ENCODE assay signal across 13 cellular contexts in genomic region chr15:78046796-78047341, GRCh38. TPM values are rescaled to one million over a fixed set of nuclear protein-coding genes. Genes with fewer than 3 reads are reported as not detected.
DNase-seq lines count a peak whose midpoint lies in the region; ATAC-seq and TF ChIP-seq lines count a peak whose summit lies in the region.
"Had no signal": no experiment of that assay in that cellular context is flagged by ENCODE, and none has a peak within 500 bp of the region (broad histone marks: within the 10 kb centered on the region; RNA-seq: fewer than 3 reads in every experiment).

No MANE protein-coding gene starts in this region.

- no peak overlapping the region for H3K14ac ChIP-seq in H9 (ENCODE audit: insufficient read depth, low read length)

- peak overlapping the region; percentile 91 for H3K27ac Mint-ChIP-seq in activated T-cell treated with anti-CD3 and anti-CD28 coated beads, Interleukin-2, amount 50 U/mL, for 72 hours
- H3K27ac Mint-ChIP-seq in activated T-helper 1 cell treated with anti-CD3 and anti-CD28 coated beads, Interleukin-12 subunit alpha, Interleukin-12 subunit beta, Interleukin-2, Interleukin-4 antibody, amounts not matched to agents 30 ng/mL and 10 ng/mL and 1 ng/mL, durations not matched to agents 14 hours and 24 hours and 36 hours = peak overlapping the region; percentile 97
- 0 out of 7 replicates have a peak overlapping the region, but pooled peaks of 1 of the 3 experiments have one; percentile 30 for H3K27ac Mint-ChIP-seq in H9

- no peak overlapping the region for H3K18ac ChIP-seq in H9 (ENCODE audit: insufficient read length, low read depth, low read length)

- no peak overlapping the region for H2AK5ac ChIP-seq in H9 (ENCODE audit: insufficient read length, low read length)

- no peaks in the 10 kb centered on the region for H3K9me3 Mint-ChIP-seq in activated T-cell treated with anti-CD3 and anti-CD28 coated beads, Interleukin-2, amount 50 U/mL, for 72 hours
- H3K9me3 Mint-ChIP-seq in activated T-helper 1 cell treated with anti-CD3 and anti-CD28 coated beads, Interleukin-12 subunit alpha, Interleukin-12 subunit beta, Interleukin-2, Interleukin-4 antibody, amounts not matched to agents 30 ng/mL and 10 ng/mL and 1 ng/mL, durations not matched to agents 14 hours and 24 hours and 36 hours = no peaks in the 10 kb centered on the region
- no peaks in the 10 kb centered on the region for H3K9me3 Mint-ChIP-seq in H9

- no peaks in the 10 kb centered on the region for H3K79me1 ChIP-seq in H9 (ENCODE audit: insufficient read depth, low read depth, low read length, poor library complexity, severe bottlenecking)

- peaks cover 18% of the 10 kb centered on the region for H3K36me3 ChIP-seq in thymus (ENCODE audit: control insufficient read depth, insufficient read depth)

- H4K5ac ChIP-seq in H9 (ENCODE audit: insufficient read length, low read depth, low read length) = no peak overlapping the region

- H3K4me3 Mint-ChIP-seq in activated T-cell treated with anti-CD3 and anti-CD28 coated beads, Interleukin-2, amount 50 U/mL, for 72 hours = peak overlapping the region; percentile 47 to 63
- H3K4me3 Mint-ChIP-seq in activated T-helper 1 cell treated with anti-CD3 and anti-CD28 coated beads, Interleukin-12 subunit alpha, Interleukin-12 subunit beta, Interleukin-2, Interleukin-4 antibody, amounts not matched to agents 30 ng/mL and 10 ng/mL and 1 ng/mL, durations not matched to agents 14 hours and 24 hours and 36 hours = peak overlapping the region; percentile 60
- H3K4me3 Mint-ChIP-seq in H9 = no peak overlapping the region

- no peak overlapping the region for H3T11ph ChIP-seq in H9 (ENCODE audit: low read length)

- H4K20me1 ChIP-seq in H9 (ENCODE audit: control insufficient read depth, insufficient read depth, insufficient read length) = no peaks in the 10 kb centered on the region

- H3K79me2 ChIP-seq in H9 (ENCODE audit: insufficient read depth, low read length) = no peaks in the 10 kb centered on the region

- H3K4me1 Mint-ChIP-seq in activated T-cell treated with anti-CD3 and anti-CD28 coated beads, Interleukin-2, amount 50 U/mL, for 72 hours (ENCODE audit: low read depth) = peaks cover 97% of the 10 kb centered on the region
- peaks cover 96% of the 10 kb centered on the region for H3K4me1 Mint-ChIP-seq in activated T-helper 1 cell treated with anti-CD3 and anti-CD28 coated beads, Interleukin-12 subunit alpha, Interleukin-12 subunit beta, Interleukin-2, Interleukin-4 antibody, amounts not matched to agents 30 ng/mL and 10 ng/mL and 1 ng/mL, durations not matched to agents 14 hours and 24 hours and 36 hours (ENCODE audit: low read depth)
- peaks cover 13 to 14% of the 10 kb centered on the region in 2 experiments for H3K4me1 Mint-ChIP-seq in H9

- no peak overlapping the region for H3K4me3 ChIP-seq in thymus (ENCODE audit: low read length)
- H3K4me3 ChIP-seq: HAP-1, K562 had no signal

- H3K27ac ChIP-seq in layer of hippocampus (ENCODE audit: low read depth, low read length) = peak overlapping the region; percentile 49
- H3K27ac ChIP-seq in thymus (ENCODE audit: low read depth) = peak overlapping the region; percentile 81
- H3K27ac ChIP-seq in H9 (ENCODE audit: insufficient read length, low read depth, low read length) = no peak overlapping the region

- peaks cover 4 to 14% of the 10 kb centered on the region in 2 donors for H3K36me3 Mint-ChIP-seq in activated T-cell treated with anti-CD3 and anti-CD28 coated beads, Interleukin-2, amount 50 U/mL, for 72 hours (ENCODE audit: insufficient read depth in 2 of 2)
- peaks cover 35% of the 10 kb centered on the region for H3K36me3 Mint-ChIP-seq in activated T-helper 1 cell treated with anti-CD3 and anti-CD28 coated beads, Interleukin-12 subunit alpha, Interleukin-12 subunit beta, Interleukin-2, Interleukin-4 antibody, amounts not matched to agents 30 ng/mL and 10 ng/mL and 1 ng/mL, durations not matched to agents 14 hours and 24 hours and 36 hours (ENCODE audit: low read depth)
- peaks cover 0 to 11% (median 7%) of the 10 kb centered on the region in 3 experiments; a peak in 3 of 7 replicates for H3K36me3 Mint-ChIP-seq in H9 (ENCODE audit: insufficient read depth in 1 of 3, low read depth in 3 of 3)

- ATAC-seq in activated T-cell treated with anti-CD3 and anti-CD28 coated beads, Interleukin-2, amount 50 U/mL, for 72 hours (replicated peaks in 1 of 2) = peak; percentile 58 to 64
- ATAC-seq in HG02981 (IDR thresholded peaks at IDR 0.05; ENCODE audit: unreplicated experiment) = no peak
- ATAC-seq: K562 had no signal

- H3K4ac ChIP-seq in H9 (ENCODE audit: low read depth, low read length) = no peak overlapping the region

- no peak for TF ChIP-seq CTCF in H9 (conservative IDR thresholded peaks at IDR 0.05)

- H3K9me3 ChIP-seq in thymus (ENCODE audit: control insufficient read depth) (no peaks in the 10 kb centered on the region), H9 (ENCODE audit: control insufficient read depth, low read depth, low read length) (no peaks in the 10 kb centered on the region)
- H3K9me3 ChIP-seq: HAP-1 had no signal

- no peaks in the 10 kb centered on the region for H3K27me3 ChIP-seq in layer of hippocampus (ENCODE audit: control insufficient read depth, insufficient read depth, low read length)
- H3K27me3 ChIP-seq in thymus (ENCODE audit: control insufficient read depth, insufficient read depth) = no peaks in the 10 kb centered on the region
- no peaks in the 10 kb centered on the region for H3K27me3 ChIP-seq in H9 (ENCODE audit: insufficient read depth, low read length)

- 68% methylated on average over 5 of the region's 5 CpGs for WGBS in thymus
- WGBS in H9 (ENCODE audit: extremely low coverage, insufficient read length, low lambda C conversion rate) = no CpG with 5 or more reads among the region's 5 CpGs

- no peak overlapping the region for H3K23ac ChIP-seq in H9 (ENCODE audit: insufficient read length, low read depth, low read length)

- no peak overlapping the region for H4K91ac ChIP-seq in H9 (ENCODE audit: insufficient read length, low read depth, low read length)

- H3K4me1 ChIP-seq in thymus (ENCODE audit: control insufficient read depth, insufficient read depth, low read length) (peaks cover 49% of the 10 kb centered on the region), H9 (ENCODE audit: insufficient read depth, low read length) (no peaks in the 10 kb centered on the region; the same call in 1 of the 2 replicates)

- H3K4me2 ChIP-seq in H9 (ENCODE audit: insufficient read depth, insufficient read length, low read length) = no peak overlapping the region

- H2AFZ ChIP-seq in H9 (ENCODE audit: low read length) = no peak overlapping the region

- no peak overlapping the region for H3K9ac ChIP-seq in H9 (ENCODE audit: extremely low read depth, insufficient read length, low read length)

- no peak overlapping the region for H2BK12ac ChIP-seq in H9 (ENCODE audit: insufficient read length, low read depth, low read length)

- H2BK15ac ChIP-seq in H9 (ENCODE audit: low read depth, low read length) = no peak overlapping the region

- no peak overlapping the region for H2BK120ac ChIP-seq in H9 (ENCODE audit: low read depth, low read length, poor library complexity, severe bottlenecking)

- DNase-seq in activated T-cell treated with anti-CD3 and anti-CD28 coated beads, Interleukin-2, amount 50 U/mL, for 72 hours = peak in 1 of 2 donors; percentile 43
- DNase-seq in activated T-cell treated with anti-CD3 and anti-CD28 coated beads for 4 hours (no peak), H9 (no peak), DMS53 treated with DMSO at 0.1 percent for 48 hours (lab: John Stamatoyannopoulos, UW; ENCODE audit: unreplicated experiment) (no peak)
- no peak for DNase-seq in activated T-helper 1 cell treated with anti-CD3 and anti-CD28 coated beads, Interleukin-12 subunit alpha, Interleukin-12 subunit beta, Interleukin-2, Interleukin-4 antibody, amounts not matched to agents 30 ng/mL and 10 ng/mL and 1 ng/mL, durations not matched to agents 14 hours and 24 hours and 36 hours (ENCODE audit: low spot score)
- DNase-seq: head of caudate nucleus, nucleus accumbens had no signal

- H3K23me2 ChIP-seq in H9 (ENCODE audit: insufficient read length, low read depth, low read length, poor library complexity, severe bottlenecking) = no peaks in the 10 kb centered on the region

- no peak overlapping the region for H3K56ac ChIP-seq in H9 (ENCODE audit: insufficient read length, low read depth, low read length)

- H2BK5ac ChIP-seq in H9 (ENCODE audit: insufficient read length, low read length) = no peak overlapping the region

- H3K27me3 Mint-ChIP-seq in activated T-cell treated with anti-CD3 and anti-CD28 coated beads, Interleukin-2, amount 50 U/mL, for 72 hours (ENCODE audit: low read depth) = no peaks in the 10 kb centered on the region
- H3K27me3 Mint-ChIP-seq in activated T-helper 1 cell treated with anti-CD3 and anti-CD28 coated beads, Interleukin-12 subunit alpha, Interleukin-12 subunit beta, Interleukin-2, Interleukin-4 antibody, amounts not matched to agents 30 ng/mL and 10 ng/mL and 1 ng/mL, durations not matched to agents 14 hours and 24 hours and 36 hours (ENCODE audit: insufficient read depth) = no peaks in the 10 kb centered on the region
- no peaks in the 10 kb centered on the region for H3K27me3 Mint-ChIP-seq in H9 (ENCODE audit: low read depth)

- intact Hi-C loops in activated T-helper 1 cell treated with anti-CD3 and anti-CD28 coated beads, Interleukin-12 subunit alpha, Interleukin-12 subunit beta, Interleukin-2, Interleukin-4 antibody, amounts not matched to agents 30 ng/mL and 10 ng/mL and 1 ng/mL, durations not matched to agents 14 hours and 24 hours and 36 hours (cut with micrococcal nuclease) = loop anchor here (5.0 kb wide), 1 partner anchor 90 kb away; no protein-coding TSS in a partner anchor

- no peak overlapping the region for H2BK20ac ChIP-seq in H9 (ENCODE audit: low read depth, low read length, poor library complexity, severe bottlenecking)

- no peak overlapping the region for H4K8ac ChIP-seq in H9 (replicated peaks; ENCODE audit: insufficient read length, low read depth, low read length)

RNA-seq across cellular contexts. Expression of gene TBC1D2B, which starts 30.6 kb away (rescaled TPM):
- total RNA-seq in activated T-cell treated with anti-CD3 and anti-CD28 coated beads, Interleukin-2, amount 50 U/mL, for 72 hours = 10 to 100 TPM; 67.8 to 75.0 TPM
- total RNA-seq in activated T-helper 1 cell treated with anti-CD3 and anti-CD28 coated beads, Interleukin-12 subunit alpha, Interleukin-12 subunit beta, Interleukin-2, Interleukin-4 antibody, amounts not matched to agents 30 ng/mL and 10 ng/mL and 1 ng/mL, durations not matched to agents 14 hours and 24 hours and 36 hours = 60.8 and 64.7 TPM in 2 replicates
- 20.0 TPM for polyA plus RNA-seq in thymus
- total RNA-seq in H9 (2021) = 16.0 and 17.6 TPM in 2 replicates

RNA-seq across cellular contexts. Expression of gene SH2D7, which starts 45.5 kb away (rescaled TPM):
- total RNA-seq in activated T-cell treated with anti-CD3 and anti-CD28 coated beads, Interleukin-2, amount 50 U/mL, for 72 hours = not detected
- total RNA-seq in activated T-helper 1 cell treated with anti-CD3 and anti-CD28 coated beads, Interleukin-12 subunit alpha, Interleukin-12 subunit beta, Interleukin-2, Interleukin-4 antibody, amounts not matched to agents 30 ng/mL and 10 ng/mL and 1 ng/mL, durations not matched to agents 14 hours and 24 hours and 36 hours = not detected in 2 replicates
- polyA plus RNA-seq in thymus = 0.05 TPM
- total RNA-seq in H9 (2021) = not detected in 2 replicates
- total RNA-seq: bronchial epithelial cell, K562 had no signal
- polyA plus RNA-seq: K562 had no signal

Comparison
In these comparisons a context has a peak if more than half of its experiments do, and no peak if none do; other contexts are left out.
1. H3K4me3 Mint-ChIP-seq: peak in activated T-cell treated with anti-CD3 and anti-CD28 coated beads, Interleukin-2, amount 50 U/mL, for 72 hours (2 of 2) and activated T-helper 1 cell treated with anti-CD3 and anti-CD28 coated beads, Interleukin-12 subunit alpha, Interleukin-12 subunit beta, Interleukin-2, Interleukin-4 antibody, amounts not matched to agents 30 ng/mL and 10 ng/mL and 1 ng/mL, durations not matched to agents 14 hours and 24 hours and 36 hours (single experiment); none in H9 (0 of 2).